Comparison of ENCODE assay signal across 1 cellular context in the genomic region with DNA sequence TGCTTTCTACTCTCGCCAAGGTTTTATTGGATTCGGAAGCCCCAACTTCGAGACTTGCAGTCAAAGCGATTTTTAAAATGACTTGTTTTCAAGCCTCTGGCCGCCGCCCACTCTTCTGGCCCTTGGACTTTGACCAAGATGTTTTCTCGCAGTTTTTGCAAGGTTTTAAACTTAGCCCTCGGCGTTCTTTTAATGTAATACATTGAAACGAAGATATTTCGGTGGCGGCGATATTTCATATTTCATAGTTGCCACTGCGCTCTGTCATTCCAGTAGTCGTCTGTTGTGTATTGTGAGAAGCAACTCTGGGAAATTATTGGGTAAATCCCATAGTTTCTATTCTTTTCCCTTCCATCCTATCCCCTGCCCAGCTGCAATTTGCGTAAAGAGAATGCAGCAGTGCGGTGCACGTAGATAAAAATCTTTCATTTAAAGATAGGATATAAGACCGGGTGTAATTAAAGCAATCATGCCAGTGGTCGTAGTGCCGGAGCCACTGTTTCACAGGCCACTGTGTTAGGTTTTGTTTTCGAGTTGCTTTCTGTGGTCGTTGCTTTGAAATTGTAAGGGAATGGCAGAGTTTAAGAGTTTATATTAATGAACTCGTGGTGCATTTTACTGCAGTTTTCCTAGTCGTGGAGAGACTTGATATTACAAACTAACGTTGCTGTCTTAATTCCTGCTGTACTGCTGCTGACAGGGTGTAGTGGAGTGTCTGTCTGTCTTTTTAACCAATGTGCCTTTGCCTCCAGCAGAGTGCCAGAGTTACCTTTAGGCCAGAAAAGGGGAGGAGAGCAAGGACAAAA.
A peak's percentile ranks its signal among the peaks of the same experiment; 100 is the strongest.
TF ChIP-seq lines count a peak whose summit lies in the region.

No MANE protein-coding gene starts in this region.

TF ChIP-seq in HepG2, 621 proteins besides CTCF, POLR2A, EP300 and RAD21 (continued from another document):
- TF ChIP-seq MAFK (conservative IDR thresholded peaks at IDR 0.05 in 1 of 2, IDR thresholded peaks at IDR 0.05 in 1 of 2; ENCODE audit: low read length in 2 of 2) = no peak
- TF ChIP-seq SALL2 (CRISPR knock-in tag; IDR thresholded peaks at IDR 0.05) = no peak
- TF ChIP-seq SAP130 (CRISPR knock-in tag; IDR thresholded peaks at IDR 0.05; ENCODE audit: low read depth) = no peak; the same call in none of the 2 replicates
- no peak for TF ChIP-seq CHCHD3 (CRISPR knock-in tag; IDR thresholded peaks at IDR 0.05)
- no peak for TF ChIP-seq ZNF34 (CRISPR knock-in tag; IDR thresholded peaks at IDR 0.05; ENCODE audit: borderline replicate concordance)
- TF ChIP-seq, protein P1, sequence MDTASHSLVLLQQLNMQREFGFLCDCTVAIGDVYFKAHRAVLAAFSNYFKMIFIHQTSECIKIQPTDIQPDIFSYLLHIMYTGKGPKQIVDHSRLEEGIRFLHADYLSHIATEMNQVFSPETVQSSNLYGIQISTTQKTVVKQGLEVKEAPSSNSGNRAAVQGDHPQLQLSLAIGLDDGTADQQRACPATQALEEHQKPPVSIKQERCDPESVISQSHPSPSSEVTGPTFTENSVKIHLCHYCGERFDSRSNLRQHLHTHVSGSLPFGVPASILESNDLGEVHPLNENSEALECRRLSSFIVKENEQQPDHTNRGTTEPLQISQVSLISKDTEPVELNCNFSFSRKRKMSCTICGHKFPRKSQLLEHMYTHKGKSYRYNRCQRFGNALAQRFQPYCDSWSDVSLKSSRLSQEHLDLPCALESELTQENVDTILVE (CRISPR knock-in tag; IDR thresholded peaks at IDR 0.05) = no peak
- TF ChIP-seq ZNF562 (CRISPR knock-in tag; IDR thresholded peaks at IDR 0.05; ENCODE audit: borderline replicate concordance) = no peak
- no peak for TF ChIP-seq ATF7 (IDR thresholded peaks at IDR 0.05)
- TF ChIP-seq ATF7 (CRISPR knock-in tag; IDR thresholded peaks at IDR 0.05) = no peak
- no peak for TF ChIP-seq ZNF20 (CRISPR knock-in tag; IDR thresholded peaks at IDR 0.05)
- TF ChIP-seq SKI (IDR thresholded peaks at IDR 0.05; ENCODE audit: partially characterized antibody) = no peak
- no peak for TF ChIP-seq U2AF2 (IDR thresholded peaks at IDR 0.05; ENCODE audit: low read depth, low read length)
- TF ChIP-seq, protein P2, sequence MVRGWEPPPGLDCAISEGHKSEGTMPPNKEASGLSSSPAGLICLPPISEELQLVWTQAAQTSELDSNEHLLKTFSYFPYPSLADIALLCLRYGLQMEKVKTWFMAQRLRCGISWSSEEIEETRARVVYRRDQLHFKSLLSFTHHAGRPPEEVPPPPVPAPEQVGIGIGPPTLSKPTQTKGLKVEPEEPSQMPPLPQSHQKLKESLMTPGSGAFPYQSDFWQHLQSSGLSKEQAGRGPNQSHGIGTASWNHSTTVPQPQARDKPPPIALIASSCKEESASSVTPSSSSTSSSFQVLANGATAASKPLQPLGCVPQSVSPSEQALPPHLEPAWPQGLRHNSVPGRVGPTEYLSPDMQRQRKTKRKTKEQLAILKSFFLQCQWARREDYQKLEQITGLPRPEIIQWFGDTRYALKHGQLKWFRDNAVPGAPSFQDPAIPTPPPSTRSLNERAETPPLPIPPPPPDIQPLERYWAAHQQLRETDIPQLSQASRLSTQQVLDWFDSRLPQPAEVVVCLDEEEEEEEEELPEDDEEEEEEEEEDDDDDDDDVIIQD (CRISPR knock-in tag; IDR thresholded peaks at IDR 0.05; ENCODE audit: low read depth) = no peak
- TF ChIP-seq IKZF4 (CRISPR knock-in tag; IDR thresholded peaks at IDR 0.05; ENCODE audit: borderline replicate concordance, low read depth, not compliant biosample characterization) = no peak
- no peak for TF ChIP-seq ZNF317 (CRISPR knock-in tag; IDR thresholded peaks at IDR 0.05)
- no peak for TF ChIP-seq ZBTB7A (CRISPR knock-in tag; IDR thresholded peaks at IDR 0.05)
- TF ChIP-seq ISL2 (CRISPR knock-in tag; IDR thresholded peaks at IDR 0.05) = no peak
- 0 out of 2 replicates have a peak, but pooled peaks have one; percentile 5 for TF ChIP-seq TSC22D2 (CRISPR knock-in tag; IDR thresholded peaks at IDR 0.05; ENCODE audit: borderline replicate concordance)
- TF ChIP-seq NCOR1 (IDR thresholded peaks at IDR 0.05; ENCODE audit: borderline replicate concordance, low read length) = peak; percentile 45; the same call in 1 of the 2 replicates
- no peak for TF ChIP-seq GZF1 (CRISPR knock-in tag; IDR thresholded peaks at IDR 0.05)
- peak; percentile 43; the same call in 1 of the 2 replicates for TF ChIP-seq SRY (CRISPR knock-in tag; IDR thresholded peaks at IDR 0.05)
- TF ChIP-seq ARHGAP35 (CRISPR knock-in tag; IDR thresholded peaks at IDR 0.05; ENCODE audit: borderline replicate concordance) = no peak
- no peak for TF ChIP-seq ZNF878 (CRISPR knock-in tag; IDR thresholded peaks at IDR 0.05)
- TF ChIP-seq MBNL3 (CRISPR knock-in tag; conservative IDR thresholded peaks at IDR 0.05) = no peak
- TF ChIP-seq SIN3A (IDR thresholded peaks at IDR 0.05; ENCODE audit: borderline replicate concordance, low read depth, low read length) = peak; percentile 3; the same call in 1 of the 2 replicates
- TF ChIP-seq ZFP36L1 (CRISPR knock-in tag; IDR thresholded peaks at IDR 0.05) = no peak
